In genomic region chr4:52917836-52918235, GRCh38 we compare ENCODE assay signal across 40 cellular contexts. TPM values are rescaled to one million over a fixed set of nuclear protein-coding genes. Genes with fewer than 3 reads are reported as not detected.
"Had no signal": no experiment of that assay in that cellular context is flagged by ENCODE, and none has a peak within 500 bp of the region (broad histone marks: within the 10 kb centered on the region; RNA-seq: fewer than 3 reads in every experiment).

No MANE protein-coding gene starts in this region.

- H3K27ac Mint-ChIP-seq: activated naive CD4-positive, alpha-beta T cell treated with anti-CD3 and anti-CD28 coated beads for 36 hours; activated naive CD4-positive, alpha-beta T cell treated with anti-CD3 and anti-CD28 coated beads, Interleukin-2, amount 10 ng/mL, durations not matched to agents 7 days and 5 days; activated naive CD4-positive, alpha-beta T cell treated with anti-CD3 and anti-CD28 coated beads, Interleukin-2, amount 50 U/mL, for 24 hours; activated naive CD8-positive, alpha-beta T cell; activated naive CD8-positive, alpha-beta T cell treated with anti-CD3 and anti-CD28 coated beads for 36 hours; activated naive CD8-positive, alpha-beta T cell treated with anti-CD3 and anti-CD28 coated beads, Interleukin-2, amount 10 ng/mL, durations not matched to agents 7 days and 5 days; activated naive CD8-positive, alpha-beta T cell treated with anti-CD3 and anti-CD28 coated beads, Interleukin-2, amount 50 U/mL, for 24 hours; activated T-cell treated with anti-CD3 and anti-CD28 coated beads, Interleukin-2, amount 50 U/mL, for 24 hours; activated T-cell treated with anti-CD3 and anti-CD28 coated beads, Interleukin-2, amount 50 U/mL, for 72 hours; activated T-helper 1 cell treated with anti-CD3 and anti-CD28 coated beads, Interleukin-12 subunit alpha, Interleukin-12 subunit beta, Interleukin-2, Interleukin-4 antibody, amounts not matched to agents 30 ng/mL and 10 ng/mL and 1 ng/mL, durations not matched to agents 14 hours and 24 hours and 36 hours; activated T-helper 17 cell treated with anti-CD3 and anti-CD28 coated beads, Interleukin-2, amount 50 U/mL, for 72 hours; activated T-helper 2 cell treated with anti-CD3 and anti-CD28 coated beads, Interferon-gamma antibody, Interleukin-2, Interleukin-4, amounts not matched to agents 10 μg/mL and 5 μg/mL and 100 μg/mL, durations not matched to agents 14 hours and 24 hours and 36 hours; brain had no signal

- H3K27ac ChIP-seq: adrenal gland, ascending aorta, body of pancreas, brain microvascular endothelial cell, breast epithelium, cardiac muscle cell had no signal

- ATAC-seq: activated naive CD4-positive, alpha-beta T cell treated with anti-CD3 and anti-CD28 coated beads, Interleukin-2, amount 50 U/mL, for 72 hours; activated naive CD8-positive, alpha-beta T cell treated with anti-CD3 and anti-CD28 coated beads, Interleukin-2, amount 50 U/mL, for 24 hours; activated T-cell treated with anti-CD3 and anti-CD28 coated beads, Interleukin-2, amount 50 U/mL, for 4 hours; activated T-cell treated with anti-CD3 and anti-CD28 coated beads, Interleukin-2, amount 50 U/mL, for 72 hours; activated T-helper 17 cell treated with anti-CD3 and anti-CD28 coated beads, Interleukin-2, amount 50 U/mL, for 72 hours; body of pancreas had no signal

- H3K9me3 ChIP-seq: adrenal gland, ascending aorta, body of pancreas, breast epithelium had no signal

- H3K4me3 ChIP-seq: adrenal gland, ascending aorta, body of pancreas, breast epithelium, cardiac muscle cell had no signal

- H3K4me1 Mint-ChIP-seq: activated naive CD4-positive, alpha-beta T cell treated with anti-CD3 and anti-CD28 coated beads, Interleukin-2, amount 10 ng/mL, durations not matched to agents 7 days and 5 days; activated naive CD4-positive, alpha-beta T cell treated with anti-CD3 and anti-CD28 coated beads, Interleukin-2, amount 50 U/mL, for 24 hours; activated naive CD8-positive, alpha-beta T cell treated with anti-CD3 and anti-CD28 coated beads for 36 hours; activated naive CD8-positive, alpha-beta T cell treated with anti-CD3 and anti-CD28 coated beads, Interleukin-2, amount 50 U/mL, for 24 hours; activated T-helper 17 cell treated with anti-CD3 and anti-CD28 coated beads, Interleukin-2, amount 50 U/mL, for 72 hours; central memory CD8-positive, alpha-beta T cell had no signal

- H3K36me3 ChIP-seq: adrenal gland, ascending aorta, brain microvascular endothelial cell, breast epithelium, cardiac muscle cell had no signal

- H3K27me3 ChIP-seq: adrenal gland, ascending aorta, body of pancreas, brain microvascular endothelial cell, breast epithelium, cardiac muscle cell had no signal

- H3K36me3 Mint-ChIP-seq: activated naive CD4-positive, alpha-beta T cell treated with anti-CD3 and anti-CD28 coated beads, Interleukin-2, amount 10 ng/mL, durations not matched to agents 7 days and 5 days; activated naive CD4-positive, alpha-beta T cell treated with anti-CD3 and anti-CD28 coated beads, Interleukin-2, amount 50 U/mL, for 72 hours; activated naive CD8-positive, alpha-beta T cell treated with anti-CD3 and anti-CD28 coated beads, Interleukin-2, amount 10 ng/mL, durations not matched to agents 7 days and 5 days; brain had no signal

- H3K4me1 ChIP-seq: ascending aorta, breast epithelium had no signal

- FAIRE-seq: astrocyte, bronchial epithelial cell had no signal

- H3K4me3 Mint-ChIP-seq: activated naive CD4-positive, alpha-beta T cell treated with anti-CD3 and anti-CD28 coated beads for 36 hours; activated naive CD4-positive, alpha-beta T cell treated with anti-CD3 and anti-CD28 coated beads, Interleukin-2, amount 10 ng/mL, durations not matched to agents 7 days and 5 days; activated naive CD4-positive, alpha-beta T cell treated with anti-CD3 and anti-CD28 coated beads, Interleukin-2, amount 50 U/mL, for 24 hours; activated naive CD8-positive, alpha-beta T cell; activated naive CD8-positive, alpha-beta T cell treated with anti-CD3 and anti-CD28 coated beads for 36 hours; activated naive CD8-positive, alpha-beta T cell treated with anti-CD3 and anti-CD28 coated beads, Interleukin-2, amount 10 ng/mL, durations not matched to agents 7 days and 5 days; activated naive CD8-positive, alpha-beta T cell treated with anti-CD3 and anti-CD28 coated beads, Interleukin-2, amount 50 U/mL, for 24 hours; activated T-cell treated with anti-CD3 and anti-CD28 coated beads, Interleukin-2, amount 50 U/mL, for 24 hours; activated T-cell treated with anti-CD3 and anti-CD28 coated beads, Interleukin-2, amount 50 U/mL, for 4 hours; activated T-cell treated with anti-CD3 and anti-CD28 coated beads, Interleukin-2, amount 50 U/mL, for 72 hours; activated T-helper 1 cell treated with anti-CD3 and anti-CD28 coated beads, Interleukin-12 subunit alpha, Interleukin-12 subunit beta, Interleukin-2, Interleukin-4 antibody, amounts not matched to agents 30 ng/mL and 10 ng/mL and 1 ng/mL, durations not matched to agents 14 hours and 24 hours and 36 hours; activated T-helper 17 cell treated with anti-CD3 and anti-CD28 coated beads, Interleukin-2, amount 50 U/mL, for 72 hours; brain; central memory CD8-positive, alpha-beta T cell had no signal

- H3K9me3 Mint-ChIP-seq: activated naive CD4-positive, alpha-beta T cell treated with anti-CD3 and anti-CD28 coated beads for 36 hours; activated naive CD4-positive, alpha-beta T cell treated with anti-CD3 and anti-CD28 coated beads, Interleukin-2, amount 10 ng/mL, durations not matched to agents 7 days and 5 days; activated naive CD4-positive, alpha-beta T cell treated with anti-CD3 and anti-CD28 coated beads, Interleukin-2, amount 50 U/mL, for 24 hours; activated naive CD4-positive, alpha-beta T cell treated with anti-CD3 and anti-CD28 coated beads, Interleukin-2, amount 50 U/mL, for 72 hours; activated naive CD8-positive, alpha-beta T cell treated with anti-CD3 and anti-CD28 coated beads for 36 hours; activated naive CD8-positive, alpha-beta T cell treated with anti-CD3 and anti-CD28 coated beads, Interleukin-2, amount 10 ng/mL, durations not matched to agents 7 days and 5 days; activated naive CD8-positive, alpha-beta T cell treated with anti-CD3 and anti-CD28 coated beads, Interleukin-2, amount 50 U/mL, for 24 hours; activated T-cell treated with anti-CD3 and anti-CD28 coated beads, Interleukin-2, amount 50 U/mL, for 24 hours; activated T-cell treated with anti-CD3 and anti-CD28 coated beads, Interleukin-2, amount 50 U/mL, for 4 hours; activated T-cell treated with anti-CD3 and anti-CD28 coated beads, Interleukin-2, amount 50 U/mL, for 72 hours; activated T-helper 1 cell treated with anti-CD3 and anti-CD28 coated beads, Interleukin-12 subunit alpha, Interleukin-12 subunit beta, Interleukin-2, Interleukin-4 antibody, amounts not matched to agents 30 ng/mL and 10 ng/mL and 1 ng/mL, durations not matched to agents 14 hours and 24 hours and 36 hours; activated T-helper 17 cell treated with anti-CD3 and anti-CD28 coated beads, Interleukin-2, amount 50 U/mL, for 72 hours; activated T-helper 2 cell treated with anti-CD3 and anti-CD28 coated beads, Interferon-gamma antibody, Interleukin-2, Interleukin-4, amounts not matched to agents 10 μg/mL and 5 μg/mL and 100 μg/mL, durations not matched to agents 14 hours and 24 hours and 36 hours; brain; central memory CD8-positive, alpha-beta T cell had no signal

- DNase-seq: activated effector memory CD4-positive, alpha-beta T cell treated with anti-CD3 and anti-CD28 coated beads, Interleukin-2, amount 50 U/mL, for 16 hours; activated effector memory CD4-positive, alpha-beta T cell treated with Interleukin-2 at 50 U/mL for 16 hours; activated gamma-delta T cell; activated gamma-delta T cell treated with Interleukin-2 at 50 U/mL for 16 hours; activated naive CD4-positive, alpha-beta T cell; activated naive CD4-positive, alpha-beta T cell treated with anti-CD3 and anti-CD28 coated beads for 36 hours; activated naive CD4-positive, alpha-beta T cell treated with anti-CD3 and anti-CD28 coated beads, Interleukin-2, amount 10 ng/mL, durations not matched to agents 7 days and 5 days; activated naive CD4-positive, alpha-beta T cell treated with anti-CD3 and anti-CD28 coated beads, Interleukin-2, amount 50 U/mL, for 16 hours; activated naive CD4-positive, alpha-beta T cell treated with Interleukin-2 at 50 U/mL for 16 hours; activated naive CD8-positive, alpha-beta T cell treated with anti-CD3 and anti-CD28 coated beads for 36 hours; activated naive CD8-positive, alpha-beta T cell treated with anti-CD3 and anti-CD28 coated beads, Interleukin-2, amount 10 ng/mL, durations not matched to agents 7 days and 5 days; activated naive CD8-positive, alpha-beta T cell treated with anti-CD3 and anti-CD28 coated beads, Interleukin-2, amount 50 U/mL, for 24 hours; activated T-cell treated with anti-CD3 and anti-CD28 coated beads, Interleukin-2, amount 50 U/mL, for 1 hour; activated T-cell treated with anti-CD3 and anti-CD28 coated beads, Interleukin-2, amount 50 U/mL, for 24 hours; activated T-cell treated with anti-CD3 and anti-CD28 coated beads, Interleukin-2, amount 50 U/mL, for 4 hours; activated T-cell treated with anti-CD3 and anti-CD28 coated beads, Interleukin-2, amount 50 U/mL, for 48 hours; activated T-cell treated with anti-CD3 and anti-CD28 coated beads, Interleukin-2, amount 50 U/mL, for 72 hours; adrenal gland; amniotic stem cell; amygdala; anterior cingulate cortex; aorta; body of pancreas; brain microvascular endothelial cell; caudate nucleus; central memory CD4-positive, alpha-beta T cell; cerebellar nuclear complex had no signal

- H3K27me3 Mint-ChIP-seq: activated naive CD4-positive, alpha-beta T cell treated with anti-CD3 and anti-CD28 coated beads, Interleukin-2, amount 10 ng/mL, durations not matched to agents 7 days and 5 days; activated naive CD4-positive, alpha-beta T cell treated with anti-CD3 and anti-CD28 coated beads, Interleukin-2, amount 50 U/mL, for 24 hours; activated naive CD8-positive, alpha-beta T cell; activated naive CD8-positive, alpha-beta T cell treated with anti-CD3 and anti-CD28 coated beads for 36 hours; activated naive CD8-positive, alpha-beta T cell treated with anti-CD3 and anti-CD28 coated beads, Interleukin-2, amount 10 ng/mL, durations not matched to agents 7 days and 5 days; activated naive CD8-positive, alpha-beta T cell treated with anti-CD3 and anti-CD28 coated beads, Interleukin-2, amount 50 U/mL, for 24 hours; activated T-cell treated with anti-CD3 and anti-CD28 coated beads, Interleukin-2, amount 50 U/mL, for 24 hours; activated T-helper 17 cell treated with anti-CD3 and anti-CD28 coated beads, Interleukin-2, amount 50 U/mL, for 72 hours; central memory CD8-positive, alpha-beta T cell had no signal

RNA-seq across cellular contexts. Expression of gene RASL11B, which starts 55.7 kb away (rescaled TPM):
- total RNA-seq: ascending aorta had no signal
